Comparison of ENCODE assay signal across 32 cellular contexts in the genomic region with DNA sequence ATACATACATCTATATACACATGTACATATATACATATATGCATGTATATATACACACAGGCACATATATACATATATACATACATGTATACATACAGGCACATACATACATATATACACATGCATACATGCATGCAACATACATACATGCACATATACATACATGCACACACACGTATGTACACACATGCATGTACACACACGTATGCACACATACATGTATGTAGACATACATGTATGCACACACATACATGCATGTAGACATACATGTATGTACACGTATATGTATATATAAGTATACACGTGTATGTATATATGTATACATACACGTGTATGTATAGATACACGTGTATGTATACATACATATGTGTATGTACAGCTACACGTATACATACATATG.
"Had no signal": no experiment of that assay in that cellular context is flagged by ENCODE, and none has a peak within 500 bp of the region (broad histone marks: within the 10 kb centered on the region; RNA-seq: fewer than 3 reads in every experiment).

No MANE protein-coding gene starts in this region.

- H3K9me3 ChIP-seq: adrenal gland, breast epithelium, colonic mucosa, esophagus squamous epithelium, gastroesophageal sphincter had no signal

- ATAC-seq: activated CD4-positive, alpha-beta T cell treated with anti-CD3 and anti-CD28 coated beads for 36 hours; activated CD8-positive, alpha-beta memory T cell treated with anti-CD3 and anti-CD28 coated beads, Interleukin-2, amount 10 ng/mL, durations not matched to agents 7 days and 5 days; activated CD8-positive, alpha-beta T cell treated with anti-CD3 and anti-CD28 coated beads, Interleukin-2, amount 10 ng/mL, durations not matched to agents 7 days and 5 days; activated naive CD8-positive, alpha-beta T cell treated with anti-CD3 and anti-CD28 coated beads, Interleukin-2, amount 50 U/mL, for 24 hours; gastroesophageal sphincter; T-helper 17 cell had no signal

- H3K36me3 ChIP-seq: adrenal gland, breast epithelium, cardiac muscle cell, colonic mucosa, esophagus squamous epithelium, gastroesophageal sphincter had no signal

- DNase-seq: activated CD4-positive, alpha-beta memory T cell treated with anti-CD3 and anti-CD28 coated beads for 36 hours; activated CD4-positive, alpha-beta T cell treated with anti-CD3 and anti-CD28 coated beads for 36 hours; activated CD4-positive, alpha-beta T cell treated with anti-CD3 and anti-CD28 coated beads, Interleukin-2, amount 10 ng/mL, durations not matched to agents 24 days and 14 days; activated CD4-positive, CD25-positive, alpha-beta regulatory T cell; activated CD4-positive, CD25-positive, alpha-beta regulatory T cell treated with anti-CD3 and anti-CD28 coated beads, Interleukin-2, amount 50 U/mL, for 72 hours; activated CD8-positive, alpha-beta memory T cell treated with anti-CD3 and anti-CD28 coated beads, Interleukin-2, amount 10 ng/mL, durations not matched to agents 7 days and 5 days; activated CD8-positive, alpha-beta memory T cell treated with anti-CD3 and anti-CD28 coated beads, Interleukin-2, amount 50 U/mL, for 4 hours; activated CD8-positive, alpha-beta T cell treated with anti-CD3 and anti-CD28 coated beads, Interleukin-2, amount 10 ng/mL, durations not matched to agents 7 days and 5 days; activated effector memory CD4-positive, alpha-beta T cell treated with anti-CD3 and anti-CD28 coated beads, Interleukin-2, amount 50 U/mL, for 16 hours; activated naive CD4-positive, alpha-beta T cell treated with anti-CD3 and anti-CD28 coated beads for 36 hours; activated naive CD8-positive, alpha-beta T cell treated with anti-CD3 and anti-CD28 coated beads for 36 hours; activated naive CD8-positive, alpha-beta T cell treated with anti-CD3 and anti-CD28 coated beads, Interleukin-2, amount 50 U/mL, for 24 hours; activated T-cell treated with anti-CD3 and anti-CD28 coated beads, Interleukin-2, amount 50 U/mL, for 1 hour; activated T-cell treated with anti-CD3 and anti-CD28 coated beads, Interleukin-2, amount 50 U/mL, for 48 hours; adrenal gland; amygdala; aorta; central memory CD4-positive, alpha-beta T cell; cerebellar nuclear complex; colonic mucosa; effector CD8-positive, alpha-beta T cell; esophagus squamous epithelium; foreskin melanocyte; T-helper 1 cell; T-helper 17 cell; T1000 had no signal

- FAIRE-seq: endometrium, endothelial cell of umbilical vein had no signal

- H3K27ac ChIP-seq: adrenal gland, breast epithelium, colonic mucosa, epithelial cell of prostate, esophagus squamous epithelium, gastroesophageal sphincter had no signal

- H3K27me3 ChIP-seq: adrenal gland, breast epithelium, cardiac muscle cell, colonic mucosa, esophagus squamous epithelium, gastroesophageal sphincter had no signal

- H3K4me1 ChIP-seq: adrenal gland, breast epithelium, colonic mucosa, esophagus squamous epithelium had no signal

- H3K4me3 ChIP-seq: adrenal gland, breast epithelium, cardiac muscle cell, colonic mucosa, esophagus squamous epithelium, gastroesophageal sphincter had no signal
